12 cellular contexts compared by ENCODE assay signal in genomic region chr5:112316006-112316405, GRCh38.
"Had no signal": no experiment of that assay in that cellular context is flagged by ENCODE, and none has a peak within 500 bp of the region (broad histone marks: within the 10 kb centered on the region; RNA-seq: fewer than 3 reads in every experiment).

No MANE protein-coding gene starts in this region.

- H3K4me3 ChIP-seq: coronary artery, sigmoid colon, thoracic aorta had no signal

- H3K27ac ChIP-seq: coronary artery, sigmoid colon, thoracic aorta had no signal

- H3K9me3 ChIP-seq: sigmoid colon, thoracic aorta had no signal

- ATAC-seq: activated CD8-positive, alpha-beta T cell treated with anti-CD3 and anti-CD28 coated beads for 36 hours; naive thymus-derived CD8-positive, alpha-beta T cell; stimulated activated naive B cell treated with anti-CD40 and anti-IgM and Interleukin-4, amounts not matched to agents 10 μg/mL and 1 μg/mL and 100 μg/mL, for 72 hours had no signal

- H3K36me3 ChIP-seq: sigmoid colon, thoracic aorta had no signal

- H3K27me3 ChIP-seq: sigmoid colon had no signal

- DNase-seq: activated CD4-positive, alpha-beta T cell treated with anti-CD3 and anti-CD28 coated beads, Interleukin-2, amount 10 ng/mL, durations not matched to agents 24 days and 14 days; activated CD8-positive, alpha-beta T cell treated with anti-CD3 and anti-CD28 coated beads for 36 hours; activated naive CD4-positive, alpha-beta T cell treated with anti-CD3 and anti-CD28 coated beads for 36 hours; activated T-cell treated with anti-CD3 and anti-CD28 coated beads, Interleukin-2, amount 50 U/mL, for 24 hours; mesendoderm; naive thymus-derived CD8-positive, alpha-beta T cell; sigmoid colon; stimulated activated naive B cell treated with anti-CD40 and anti-IgM and Interleukin-4, amounts not matched to agents 10 μg/mL and 1 μg/mL and 100 μg/mL, for 72 hours; T-helper 1 cell; T-helper 9 cell had no signal

- H3K4me1 ChIP-seq: sigmoid colon had no signal
